ENCODE assay signal across 27 cellular contexts in the genomic region with DNA sequence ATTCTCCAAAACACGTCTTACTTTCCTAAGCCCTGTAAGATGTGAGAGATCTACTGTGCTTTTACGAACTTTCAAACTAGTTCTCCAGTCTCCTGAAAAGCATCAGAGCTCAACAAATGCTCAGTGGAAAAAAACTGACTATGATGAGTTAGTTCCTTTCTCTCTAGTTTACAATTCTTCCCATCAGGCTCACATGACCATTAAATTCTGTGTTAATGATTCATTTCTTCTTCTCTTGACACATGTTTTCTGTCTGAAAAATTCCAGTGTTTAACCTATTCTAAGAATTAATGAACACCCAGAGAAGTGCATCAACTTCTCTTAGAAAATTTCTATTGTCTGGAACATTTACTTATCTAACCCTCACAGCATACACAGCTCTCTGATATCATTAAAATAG.
"Had no signal": no experiment of that assay in that cellular context is flagged by ENCODE, and none has a peak within 500 bp of the region (broad histone marks: within the 10 kb centered on the region; RNA-seq: fewer than 3 reads in every experiment).

No MANE protein-coding gene starts in this region.

- DNase-seq: activated B cell treated with CpG ODN at 0.5 μM for 24 hours; activated CD8-positive, alpha-beta memory T cell treated with anti-CD3 and anti-CD28 coated beads, Interleukin-2, amount 10 ng/mL, durations not matched to agents 7 days and 5 days; activated CD8-positive, alpha-beta T cell treated with anti-CD3 and anti-CD28 coated beads, Interleukin-2, amount 10 ng/mL, durations not matched to agents 7 days and 5 days; activated naive CD8-positive, alpha-beta T cell treated with anti-CD3 and anti-CD28 coated beads, Interleukin-2, amount 50 U/mL, for 24 hours; activated T-cell treated with anti-CD3 and anti-CD28 coated beads, Interleukin-2, amount 50 U/mL, for 48 hours; body of pancreas; dermis blood vessel endothelial cell; effector CD4-positive, alpha-beta T cell; esophagus squamous epithelium; gastrocnemius medialis; hippocampal formation; left ventricle myocardium inferior; mucosa of descending colon; pancreas; psoas muscle; stimulated activated CD4-positive, alpha-beta T cell treated with anti-CD3 and anti-CD28 coated beads, Interleukin-2, amount 100 ng/mL, for 48 hours; stimulated activated naive CD4-positive, alpha-beta T cell treated with Interleukin-2 at 50 U/mL for 16 hours; T-helper 1 cell; transverse colon had no signal

- H3K36me3 Mint-ChIP-seq: activated CD8-positive, alpha-beta memory T cell treated with anti-CD3 and anti-CD28 coated beads, Interleukin-2, amount 10 ng/mL, durations not matched to agents 7 days and 5 days; activated naive CD4-positive, alpha-beta T cell treated with anti-CD3 and anti-CD28 coated beads, Interleukin-2, amount 50 U/mL, for 24 hours; natural killer cell treated with Interleukin-12 subunit alpha and Interleukin-12 subunit beta and Interleukin-15 and Interleukin-18, amount 100 ng/mL, for 72 hours had no signal

- H3K27ac Mint-ChIP-seq: activated B cell treated with CpG ODN at 0.5 μM for 24 hours; activated CD8-positive, alpha-beta memory T cell treated with anti-CD3 and anti-CD28 coated beads, Interleukin-2, amount 10 ng/mL, durations not matched to agents 7 days and 5 days; activated CD8-positive, alpha-beta T cell treated with anti-CD3 and anti-CD28 coated beads, Interleukin-2, amount 10 ng/mL, durations not matched to agents 7 days and 5 days; activated naive CD4-positive, alpha-beta T cell treated with anti-CD3 and anti-CD28 coated beads, Interleukin-2, amount 50 U/mL, for 24 hours; activated naive CD8-positive, alpha-beta T cell treated with anti-CD3 and anti-CD28 coated beads, Interleukin-2, amount 50 U/mL, for 24 hours; activated T-helper 2 cell treated with anti-CD3 and anti-CD28 coated beads, Interferon-gamma antibody, Interleukin-2, Interleukin-4, amounts not matched to agents 10 μg/mL and 5 μg/mL and 100 μg/mL, durations not matched to agents 14 hours and 24 hours and 36 hours; natural killer cell treated with Interleukin-12 subunit alpha and Interleukin-12 subunit beta and Interleukin-15 and Interleukin-18, amount 100 ng/mL, for 72 hours; T-helper 2 cell treated with Interferon-gamma antibody and Interleukin-4, amounts not matched to agents 5 μg/mL and 100 μg/mL, for 36 hours had no signal

- ATAC-seq: activated CD8-positive, alpha-beta memory T cell treated with anti-CD3 and anti-CD28 coated beads, Interleukin-2, amount 10 ng/mL, durations not matched to agents 7 days and 5 days; activated CD8-positive, alpha-beta T cell treated with anti-CD3 and anti-CD28 coated beads, Interleukin-2, amount 10 ng/mL, durations not matched to agents 7 days and 5 days; activated naive CD8-positive, alpha-beta T cell treated with anti-CD3 and anti-CD28 coated beads, Interleukin-2, amount 50 U/mL, for 24 hours; body of pancreas; gastrocnemius medialis; mucosa of descending colon; natural killer cell treated with Interleukin-12 subunit alpha and Interleukin-12 subunit beta and Interleukin-15 and Interleukin-18, amount 100 ng/mL, for 72 hours; pancreas; psoas muscle had no signal

- H3K36me3 ChIP-seq: esophagus squamous epithelium, gastrocnemius medialis, left ventricle myocardium inferior, pancreas, right atrium auricular region, transverse colon had no signal

- H3K4me1 ChIP-seq: body of pancreas, esophagus squamous epithelium, gastrocnemius medialis, left ventricle myocardium inferior, pancreas, psoas muscle, right atrium auricular region, transverse colon had no signal

- H3K4me1 Mint-ChIP-seq: activated B cell treated with CpG ODN at 0.5 μM for 24 hours; activated CD8-positive, alpha-beta memory T cell treated with anti-CD3 and anti-CD28 coated beads, Interleukin-2, amount 10 ng/mL, durations not matched to agents 7 days and 5 days; activated naive CD4-positive, alpha-beta T cell treated with anti-CD3 and anti-CD28 coated beads, Interleukin-2, amount 50 U/mL, for 24 hours; activated naive CD8-positive, alpha-beta T cell treated with anti-CD3 and anti-CD28 coated beads, Interleukin-2, amount 50 U/mL, for 24 hours had no signal

- H3K4me3 ChIP-seq: body of pancreas, esophagus squamous epithelium, gastrocnemius medialis, left ventricle myocardium inferior, lung, mucosa of descending colon, pancreas, psoas muscle, right atrium auricular region, transverse colon had no signal

- H3K27ac ChIP-seq: body of pancreas, esophagus squamous epithelium, gastrocnemius medialis, left ventricle myocardium inferior, pancreas, psoas muscle, right atrium auricular region, transverse colon had no signal

- H3K27me3 ChIP-seq: body of pancreas, esophagus squamous epithelium, gastrocnemius medialis, pancreas, right atrium auricular region, transverse colon had no signal

- H3K27me3 Mint-ChIP-seq: activated B cell treated with CpG ODN at 0.5 μM for 24 hours; activated CD8-positive, alpha-beta memory T cell treated with anti-CD3 and anti-CD28 coated beads, Interleukin-2, amount 10 ng/mL, durations not matched to agents 7 days and 5 days; activated naive CD4-positive, alpha-beta T cell treated with anti-CD3 and anti-CD28 coated beads, Interleukin-2, amount 50 U/mL, for 24 hours; activated naive CD8-positive, alpha-beta T cell treated with anti-CD3 and anti-CD28 coated beads, Interleukin-2, amount 50 U/mL, for 24 hours; natural killer cell treated with Interleukin-12 subunit alpha and Interleukin-12 subunit beta and Interleukin-15 and Interleukin-18, amount 100 ng/mL, for 72 hours had no signal

- H3K9me3 ChIP-seq: body of pancreas, esophagus squamous epithelium, gastrocnemius medialis, left ventricle myocardium inferior, mucosa of descending colon, pancreas, psoas muscle, right atrium auricular region, transverse colon had no signal

- FAIRE-seq: keratinocyte, urothelium cell line had no signal

- H3K4me3 Mint-ChIP-seq: activated B cell treated with CpG ODN at 0.5 μM for 24 hours; activated CD8-positive, alpha-beta memory T cell treated with anti-CD3 and anti-CD28 coated beads, Interleukin-2, amount 10 ng/mL, durations not matched to agents 7 days and 5 days; activated CD8-positive, alpha-beta T cell treated with anti-CD3 and anti-CD28 coated beads, Interleukin-2, amount 10 ng/mL, durations not matched to agents 7 days and 5 days; activated naive CD4-positive, alpha-beta T cell treated with anti-CD3 and anti-CD28 coated beads, Interleukin-2, amount 50 U/mL, for 24 hours; activated naive CD8-positive, alpha-beta T cell treated with anti-CD3 and anti-CD28 coated beads, Interleukin-2, amount 50 U/mL, for 24 hours; natural killer cell treated with Interleukin-12 subunit alpha and Interleukin-12 subunit beta and Interleukin-15 and Interleukin-18, amount 100 ng/mL, for 72 hours; T-helper 2 cell treated with Interferon-gamma antibody and Interleukin-4, amounts not matched to agents 5 μg/mL and 100 μg/mL, for 36 hours had no signal
